In the genomic region with DNA sequence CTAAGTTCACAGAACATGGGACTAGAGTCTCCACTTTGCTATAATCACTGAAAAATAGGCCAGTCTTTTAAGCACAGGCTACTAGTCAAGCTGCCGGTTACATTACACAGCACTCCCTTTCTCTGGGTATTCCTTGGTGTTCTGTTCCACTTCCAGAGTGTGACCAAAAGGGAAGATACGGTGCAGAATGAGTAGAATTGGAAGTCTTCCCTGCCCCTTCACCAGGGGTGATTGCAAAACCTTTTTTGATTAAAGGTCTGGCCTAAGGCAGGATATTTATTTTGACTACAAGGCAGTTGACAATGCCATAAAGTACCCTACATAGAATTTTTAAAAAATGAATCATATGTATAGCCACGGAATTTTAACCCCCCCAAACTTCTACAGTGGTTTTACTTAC, we compare ENCODE assay signal across 1 cellular context.
TF ChIP-seq lines count a peak whose summit lies in the region.

No MANE protein-coding gene starts in this region.

TF ChIP-seq in HepG2, 621 proteins besides CTCF, POLR2A, EP300 and RAD21:
- no peak for TF ChIP-seq ZFAT (CRISPR knock-in tag; conservative IDR thresholded peaks at IDR 0.05)
- TF ChIP-seq BHLHE40 (IDR thresholded peaks at IDR 0.05; ENCODE audit: low read length) = no peak
- TF ChIP-seq ZNF292 (CRISPR knock-in tag; IDR thresholded peaks at IDR 0.05; ENCODE audit: borderline replicate concordance, low read depth) = no peak
- no peak for TF ChIP-seq MEF2D (CRISPR knock-in tag; IDR thresholded peaks at IDR 0.05)
